Comparison of ENCODE assay signal across 1 cellular context in the genomic region with DNA sequence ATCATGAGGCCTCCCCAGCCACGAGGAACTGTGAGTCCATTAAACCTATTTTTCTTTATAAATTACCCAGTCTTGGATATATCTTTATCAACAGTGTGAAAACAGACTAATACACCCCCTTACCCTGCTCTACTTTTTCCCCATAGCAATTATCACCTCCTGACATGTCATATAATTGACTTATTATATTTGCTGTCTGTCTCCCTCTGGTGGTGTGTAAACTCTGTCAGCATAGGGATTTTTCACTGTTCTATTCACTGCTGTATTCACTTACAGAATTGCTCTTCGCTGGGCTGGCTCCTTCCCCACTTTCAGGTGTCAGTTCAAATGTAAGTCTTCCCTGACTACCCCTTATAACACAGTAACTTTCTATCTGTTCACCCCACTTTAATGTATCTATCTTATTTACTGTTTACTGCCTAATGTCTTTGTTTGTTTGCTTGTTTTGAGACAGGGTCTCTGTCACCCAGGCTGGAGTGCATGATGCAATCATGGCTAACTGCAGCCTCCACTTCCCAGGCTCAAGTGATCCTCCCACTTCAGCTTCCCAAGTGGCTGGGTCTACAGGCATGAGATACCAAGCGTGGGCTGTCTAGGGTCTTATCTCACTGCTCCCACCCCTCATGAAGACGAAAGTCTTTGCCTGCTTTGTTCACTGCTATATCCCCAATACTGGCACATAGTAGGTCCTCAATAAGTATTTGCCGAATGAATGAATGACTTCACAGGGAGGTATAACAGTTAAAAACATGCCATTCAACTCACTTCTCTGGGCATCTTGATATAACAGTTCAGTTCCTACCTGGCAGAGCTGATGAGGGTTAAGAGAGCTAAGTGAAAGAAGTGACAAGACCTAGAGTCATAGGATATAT.
TF ChIP-seq lines count a peak whose summit lies in the region.

No MANE protein-coding gene starts in this region.

TF ChIP-seq in SK-N-SH, 30 proteins besides CTCF, POLR2A, EP300 and RAD21 (continued from another document):
- no peak for TF ChIP-seq TAF1 (IDR thresholded peaks at IDR 0.05; ENCODE audit: borderline replicate concordance, low read depth, low read length)
- no peak for TF ChIP-seq TEAD4 (IDR thresholded peaks at IDR 0.05; ENCODE audit: borderline replicate concordance, insufficient read depth)
- TF ChIP-seq NRF1 (IDR thresholded peaks at IDR 0.05; ENCODE audit: low read depth, low read length) = no peak
TF ChIP-seq in SK-N-SH: peak in this region for 0.
